Comparison of ENCODE assay signal across 1 cellular context in genomic region chr21:45123440-45123839, GRCh38.
A peak's percentile ranks its signal among the peaks of the same experiment; 100 is the strongest.
TF ChIP-seq lines count a peak whose summit lies in the region.

No MANE protein-coding gene starts in this region.

TF ChIP-seq in HepG2, 621 proteins besides CTCF, POLR2A, EP300 and RAD21 (continued from another document and continues in another):
- TF ChIP-seq ZNF691 (CRISPR knock-in tag; IDR thresholded peaks at IDR 0.05; ENCODE audit: borderline replicate concordance, low read depth), result 0 out of 2 replicates have a peak, but pooled peaks have one; percentile 24
- TF ChIP-seq MED1 (CRISPR knock-in tag; IDR thresholded peaks at IDR 0.05), result 0 out of 2 replicates have a peak, but pooled peaks have one; percentile 28
- peak; percentile 27; the same call in 1 of the 2 replicates for TF ChIP-seq KAT8 (CRISPR knock-in tag; IDR thresholded peaks at IDR 0.05)
- TF ChIP-seq HDAC2 (CRISPR knock-in tag; IDR thresholded peaks at IDR 0.05), result peak; percentile 51; the same call in 1 of the 2 replicates
- TF ChIP-seq KMT2B (CRISPR knock-in tag; IDR thresholded peaks at IDR 0.05), result 0 out of 2 replicates have a peak, but pooled peaks have one; percentile 27
- no peak for TF ChIP-seq ZNF367 (CRISPR knock-in tag; IDR thresholded peaks at IDR 0.05; ENCODE audit: borderline replicate concordance)
- TF ChIP-seq FOXP1 (IDR thresholded peaks at IDR 0.05), result no peak
- peak; percentile 51 for TF ChIP-seq FOXP1 (CRISPR knock-in tag; IDR thresholded peaks at IDR 0.05)
- TF ChIP-seq GATAD2A (CRISPR knock-in tag; IDR thresholded peaks at IDR 0.05), result 0 out of 2 replicates have a peak, but pooled peaks have one; percentile 33
- TF ChIP-seq PAXIP1 (CRISPR knock-in tag; conservative IDR thresholded peaks at IDR 0.05), result peak; percentile 50; the same call in 1 of the 2 replicates
- TF ChIP-seq ZNF407 (CRISPR knock-in tag; IDR thresholded peaks at IDR 0.05; ENCODE audit: not compliant biosample characterization), result no peak
- TF ChIP-seq SMARCC2 (IDR thresholded peaks at IDR 0.05), result no peak
- TF ChIP-seq PBX2 (CRISPR knock-in tag; IDR thresholded peaks at IDR 0.05), result peak; percentile 24; the same call in 1 of the 2 replicates
- TF ChIP-seq ZNF546 (CRISPR knock-in tag; conservative IDR thresholded peaks at IDR 0.05), result no peak
- 0 out of 2 replicates have a peak, but pooled peaks have one; percentile 44 for TF ChIP-seq NR2C2 (CRISPR knock-in tag; IDR thresholded peaks at IDR 0.05; ENCODE audit: borderline replicate concordance)
- TF ChIP-seq ZNF12 (CRISPR knock-in tag; IDR thresholded peaks at IDR 0.05), result peak; percentile 64; the same call in 1 of the 2 replicates
- no peak for TF ChIP-seq FOXA1 (IDR thresholded peaks at IDR 0.05)
- TF ChIP-seq FOXA1 (CRISPR knock-in tag; IDR thresholded peaks at IDR 0.05), result 0 out of 2 replicates have a peak, but pooled peaks have one; percentile 35
- TF ChIP-seq ZC3H4 (CRISPR knock-in tag; IDR thresholded peaks at IDR 0.05; ENCODE audit: borderline replicate concordance), result no peak
- no peak for TF ChIP-seq HBP1 (CRISPR knock-in tag; IDR thresholded peaks at IDR 0.05; ENCODE audit: low read depth)
- no peak for TF ChIP-seq ZNF274 (CRISPR knock-in tag; IDR thresholded peaks at IDR 0.05)
- 0 out of 2 replicates have a peak, but pooled peaks have one; percentile 14 for TF ChIP-seq MLX (CRISPR knock-in tag; IDR thresholded peaks at IDR 0.05)
- TF ChIP-seq ATF6 (CRISPR knock-in tag; conservative IDR thresholded peaks at IDR 0.05), result no peak
- peak; percentile 56; the same call in 1 of the 2 replicates for TF ChIP-seq FOXO1 (CRISPR knock-in tag; IDR thresholded peaks at IDR 0.05)
- no peak for TF ChIP-seq ZNF451 (CRISPR knock-in tag; IDR thresholded peaks at IDR 0.05)
- peak; percentile 59 for TF ChIP-seq TEAD3 (CRISPR knock-in tag; optimal IDR thresholded peaks at IDR 0.05; ENCODE audit: borderline replicate concordance)
- TF ChIP-seq ZNF207 (IDR thresholded peaks at IDR 0.05; ENCODE audit: borderline replicate concordance), result no peak
- peak; percentile 24 for TF ChIP-seq SKI (IDR thresholded peaks at IDR 0.05; ENCODE audit: partially characterized antibody)
- no peak for TF ChIP-seq BCL3 (CRISPR knock-in tag; IDR thresholded peaks at IDR 0.05)
- peak; percentile 73; the same call in 1 of the 2 replicates for TF ChIP-seq RXRB (CRISPR knock-in tag; IDR thresholded peaks at IDR 0.05; ENCODE audit: borderline replicate concordance)
- no peak for TF ChIP-seq JUND (CRISPR knock-in tag; IDR thresholded peaks at IDR 0.05)
- TF ChIP-seq DBP (CRISPR knock-in tag; IDR thresholded peaks at IDR 0.05; ENCODE audit: not compliant biosample characterization), result no peak
- peak; percentile 85 for TF ChIP-seq PITX1 (CRISPR knock-in tag; IDR thresholded peaks at IDR 0.05)
- TF ChIP-seq SMAD1 (CRISPR knock-in tag; IDR thresholded peaks at IDR 0.05; ENCODE audit: borderline replicate concordance, low read depth), result no peak
- TF ChIP-seq SALL1 (CRISPR knock-in tag; IDR thresholded peaks at IDR 0.05), result peak; percentile 74
- peak; percentile 32; the same call in 1 of the 2 replicates for TF ChIP-seq TCF7 (IDR thresholded peaks at IDR 0.05; ENCODE audit: low read depth)
